21 cellular contexts compared by ENCODE assay signal in genomic region chr18:3761266-3761665, GRCh38.
"Had no signal": no experiment of that assay in that cellular context is flagged by ENCODE, and none has a peak within 500 bp of the region (broad histone marks: within the 10 kb centered on the region; RNA-seq: fewer than 3 reads in every experiment).

No MANE protein-coding gene starts in this region.

- H3K36me3 ChIP-seq: Peyer's patch, SJSA1 had no signal

- H2AFZ ChIP-seq: PC-9 had no signal

- H3K4me1 ChIP-seq: Peyer's patch, SJSA1 had no signal

- H3K4me2 ChIP-seq: PC-9 had no signal

- H3K9me3 ChIP-seq: SJSA1 had no signal

- H3K27me3 ChIP-seq: Peyer's patch, SJSA1 had no signal

- DNase-seq: NCI-H1092, NCI-H1105 treated with DMSO at 0.1 percent for 48 hours, NCI-H1417 treated with DMSO at 0.1 percent for 48 hours, NCI-H146, NCI-H1694 treated with DMSO at 0.1 percent for 48 hours, NCI-H1930, NCI-H2081, NCI-H2107, NCI-H226, NCI-H446, NCI-H510A, NCI-H524 treated with DMSO at 0.1 percent for 48 hours, NCI-H69, NCI-H774, PC-9, Peyer's patch, Right ventricle myocardium superior, RPMI8226, SIG-M5 had no signal

- H3K4me3 ChIP-seq: PC-9, Peyer's patch, SJSA1, SK-N-MC had no signal

- H3K27ac ChIP-seq: PC-9, Peyer's patch, SJSA1, SK-N-MC had no signal
